In genomic region chr1:156150107-156151000, GRCh38 we compare ENCODE assay signal across 15 cellular contexts. TPM values are rescaled to one million over a fixed set of nuclear protein-coding genes. Genes with fewer than 3 reads are reported as not detected.
DNase-seq lines count a peak whose midpoint lies in the region; ATAC-seq and TF ChIP-seq lines count a peak whose summit lies in the region.
"Had no signal": no experiment of that assay in that cellular context is flagged by ENCODE, and none has a peak within 500 bp of the region (broad histone marks: within the 10 kb centered on the region; RNA-seq: fewer than 3 reads in every experiment).

No MANE protein-coding gene starts in this region.

- H3K9ac ChIP-seq in HUES6 (ENCODE audit: low read length) (no peak overlapping the region), neural progenitor cell (no peak overlapping the region)

- no peaks in the 10 kb centered on the region for H3K36me3 ChIP-seq in GM06990 (ENCODE audit: control insufficient read depth, insufficient read depth, low read length)
- no peaks in the 10 kb centered on the region for H3K36me3 ChIP-seq in HUES6 (ENCODE audit: control insufficient read depth, insufficient read depth, low read length)
- H3K36me3 ChIP-seq in neural progenitor cell = no peaks in the 10 kb centered on the region
- H3K36me3 ChIP-seq: cardiac muscle cell, esophagus muscularis mucosa had no signal

- H3K4me2 ChIP-seq in neural progenitor cell = peak overlapping the region; percentile 67
- H3K4me2 ChIP-seq: hepatocyte had no signal

- ATAC-seq in HG02870 (IDR thresholded peaks at IDR 0.05; ENCODE audit: unreplicated experiment) (no peak), GM21447 (IDR thresholded peaks at IDR 0.05; ENCODE audit: unreplicated experiment) (no peak), GM19035 (IDR thresholded peaks at IDR 0.05; ENCODE audit: unreplicated experiment) (no peak)

- H4K20me1 ChIP-seq in neural progenitor cell (ENCODE audit: low read depth) = no peaks in the 10 kb centered on the region

- TF ChIP-seq CTCF in GM06990 (IDR thresholded peaks at IDR 0.05; ENCODE audit: insufficient read depth, low read length, poor library complexity, severe bottlenecking) = no peak
- no peak for TF ChIP-seq CTCF in brain (conservative IDR thresholded peaks at IDR 0.05)
- TF ChIP-seq CTCF in neural progenitor cell (IDR thresholded peaks at IDR 0.05) = no peak

- peaks cover 17% of the 10 kb centered on the region for H3F3A ChIP-seq in neural progenitor cell (ENCODE audit: low read depth)

- H3K27me3 ChIP-seq in GM06990 (replicated peaks; ENCODE audit: control insufficient read depth, insufficient read depth, low read length) (no peaks in the 10 kb centered on the region), HUES6 (ENCODE audit: control insufficient read depth, insufficient read depth, low read length) (no peaks in the 10 kb centered on the region), neural progenitor cell (peaks cover 6% of the 10 kb centered on the region)
- H3K27me3 ChIP-seq: hepatocyte had no signal

- peaks cover 76% of the 10 kb centered on the region for H3K4me1 Mint-ChIP-seq in brain
- peaks cover 57% of the 10 kb centered on the region for H3K4me1 Mint-ChIP-seq in neural progenitor cell

- H3K4me3 Mint-ChIP-seq in brain = peak overlapping the region; percentile 25 to 85 (median 77)
- peak overlapping the region; percentile 75 for H3K4me3 Mint-ChIP-seq in neural progenitor cell
- H3K4me3 Mint-ChIP-seq: activated T-helper 1 cell treated with anti-CD3 and anti-CD28 coated beads, Interleukin-12 subunit alpha, Interleukin-12 subunit beta, Interleukin-2, Interleukin-4 antibody, amounts not matched to agents 30 ng/mL and 10 ng/mL and 1 ng/mL, durations not matched to agents 14 hours and 24 hours and 36 hours had no signal

- peaks cover 11% of the 10 kb centered on the region for H3K27me3 Mint-ChIP-seq in brain
- peaks cover 15% of the 10 kb centered on the region for H3K27me3 Mint-ChIP-seq in neural progenitor cell (ENCODE audit: insufficient read depth, low read depth)

- H3K36me3 Mint-ChIP-seq in brain (no peaks in the 10 kb centered on the region), neural progenitor cell (no peaks in the 10 kb centered on the region)

- peaks cover 66% of the 10 kb centered on the region for H3K4me1 ChIP-seq in HUES6 (ENCODE audit: control insufficient read depth, insufficient read depth, low read length)
- peaks cover 40% of the 10 kb centered on the region for H3K4me1 ChIP-seq in neural progenitor cell

- H3K27ac ChIP-seq in HUES6 (ENCODE audit: low read depth, low read length) (no peak overlapping the region), neural progenitor cell (no peak overlapping the region)
- H3K27ac ChIP-seq: cardiac muscle cell, esophagus muscularis mucosa, hepatocyte, HL-60 had no signal

- H3K4me3 ChIP-seq in GM06990 (replicated peaks; ENCODE audit: low read depth, low read length) (peak overlapping the region; percentile 65), HUES6 (ENCODE audit: low read depth, low read length) (peak overlapping the region; percentile 36), neural progenitor cell (peak overlapping the region; percentile 17)
- H3K4me3 ChIP-seq: cardiac muscle cell, esophagus muscularis mucosa, hepatocyte had no signal

- DNase-seq in GM06990 (ENCODE audit: extremely low read depth, insufficient read length) = no peak
- DNase-seq in neural progenitor cell (ENCODE audit: low spot score) = no peak
- DNase-seq: COR-L47; Right ventricle myocardium superior; stimulated activated CD4-positive, alpha-beta T cell treated with anti-CD3 and anti-CD28 coated beads, Interleukin-4, amount 100 ng/mL, for 4 hours had no signal

- H3K27ac Mint-ChIP-seq in brain (peak overlapping the region; percentile 4 to 93 (median 80)), neural progenitor cell (peak overlapping the region; percentile 6)
- H3K27ac Mint-ChIP-seq: activated T-helper 1 cell treated with anti-CD3 and anti-CD28 coated beads, Interleukin-12 subunit alpha, Interleukin-12 subunit beta, Interleukin-2, Interleukin-4 antibody, amounts not matched to agents 30 ng/mL and 10 ng/mL and 1 ng/mL, durations not matched to agents 14 hours and 24 hours and 36 hours had no signal

- no peaks in the 10 kb centered on the region for H3K79me2 ChIP-seq in neural progenitor cell (ENCODE audit: low read depth)
- H3K79me2 ChIP-seq: hepatocyte had no signal

- no peak overlapping the region for H2AFZ ChIP-seq in neural progenitor cell (replicated peaks)
- H2AFZ ChIP-seq: hepatocyte had no signal

- no peaks in the 10 kb centered on the region for H3K9me3 Mint-ChIP-seq in brain
- no peaks in the 10 kb centered on the region for H3K9me3 Mint-ChIP-seq in neural progenitor cell
- H3K9me3 Mint-ChIP-seq: activated T-helper 1 cell treated with anti-CD3 and anti-CD28 coated beads, Interleukin-12 subunit alpha, Interleukin-12 subunit beta, Interleukin-2, Interleukin-4 antibody, amounts not matched to agents 30 ng/mL and 10 ng/mL and 1 ng/mL, durations not matched to agents 14 hours and 24 hours and 36 hours had no signal

- H3K9me3 ChIP-seq in HUES6 (ENCODE audit: control insufficient read depth, insufficient read depth, low read depth, low read length) (no peaks in the 10 kb centered on the region), neural progenitor cell (ENCODE audit: low read depth) (no peaks in the 10 kb centered on the region)
- H3K9me3 ChIP-seq: esophagus muscularis mucosa had no signal

RNA-seq across cellular contexts. Expression of gene SEMA4A, which starts 3.0 kb away (rescaled TPM):
- 6.6 TPM for polyA plus RNA-seq in brain (ENCODE audit: insufficient read depth, low read depth, low replicate concordance)
- total RNA-seq in neural progenitor cell (ENCODE audit: low replicate concordance) = 0.69 and 1.8 TPM in 2 replicates

RNA-seq across cellular contexts. Expression of gene LMNA, which starts 35.8 kb away (rescaled TPM):
- polyA plus RNA-seq in brain (ENCODE audit: insufficient read depth, low read depth, low replicate concordance) = 55.1 TPM
- total RNA-seq in neural progenitor cell (ENCODE audit: low replicate concordance) = 20.5 and 35.8 TPM in 2 replicates

RNA-seq across cellular contexts. Expression of gene SLC25A44, which starts 43.5 kb away (rescaled TPM):
- polyA plus RNA-seq in brain (ENCODE audit: insufficient read depth, low read depth, low replicate concordance) = 30.4 TPM
- 4.6 and 9.4 TPM in 2 replicates for total RNA-seq in neural progenitor cell (ENCODE audit: low replicate concordance)
